Comparison of ENCODE assay signal across 8 cellular contexts in genomic region chr4:107736924-107737448, GRCh38.
DNase-seq lines count a peak whose midpoint lies in the region; ATAC-seq and TF ChIP-seq lines count a peak whose summit lies in the region.

No MANE protein-coding gene starts in this region.

- ATAC-seq in GM21390 (IDR thresholded peaks at IDR 0.05; ENCODE audit: unreplicated experiment) = peak; percentile 74
- ATAC-seq in HG03571 (IDR thresholded peaks at IDR 0.05; ENCODE audit: unreplicated experiment) = peak; percentile 69
- ATAC-seq in RWPE2 (ENCODE audit: low read depth) = 0 out of 3 replicates have a peak, but pooled peaks have one; percentile 50

- H3K4me3 ChIP-seq in RWPE2 (ENCODE audit: severe bottlenecking) = no peak overlapping the region

- no peaks in the 10 kb centered on the region for H3K27me3 ChIP-seq in RWPE2 (ENCODE audit: insufficient read depth, poor library complexity, severe bottlenecking)

- H3K9me3 ChIP-seq in RWPE2 (ENCODE audit: severe bottlenecking) = no peaks in the 10 kb centered on the region

- no peaks in the 10 kb centered on the region for H3K36me3 ChIP-seq in RWPE2 (ENCODE audit: low read depth)

- H3K27ac ChIP-seq in RWPE2 (ENCODE audit: poor library complexity, severe bottlenecking) = no peak overlapping the region

- TF ChIP-seq CTCF in RWPE2 (IDR thresholded peaks at IDR 0.05; ENCODE audit: poor library complexity, severe bottlenecking) = peak; percentile 84

- peak; percentile 73 for DNase-seq in GM03348 (ENCODE audit: low spot score)
- DNase-seq in RWPE2 (ENCODE audit: low spot score) = no peak
- peak; percentile 14 for DNase-seq in activated naive CD8-positive, alpha-beta T cell treated with anti-CD3 and anti-CD28 coated beads, Interleukin-2, amount 50 U/mL, for 16 hours (ENCODE audit: low read depth, low spot score)
- DNase-seq in hepatic stellate cell (ENCODE audit: low spot score) = peak; percentile 37
- DNase-seq in stimulated activated CD4-positive, alpha-beta T cell treated with anti-CD3 and anti-CD28 coated beads, Interleukin-2, amount 100 ng/mL, for 24 hours = peak; percentile 33 to 49
- no peak for DNase-seq in GF-D8 (lab: John Stamatoyannopoulos, UW)

- H3K4me1 ChIP-seq in RWPE2 (ENCODE audit: insufficient read depth, poor library complexity, severe bottlenecking) = no peaks in the 10 kb centered on the region

Comparison
In these comparisons a context has a peak if more than half of its experiments do, and no peak if none do; other contexts are left out.
1. DNase-seq: peak in GM03348 (single experiment), activated naive CD8-positive, alpha-beta T cell treated with anti-CD3 and anti-CD28 coated beads, Interleukin-2, amount 50 U/mL, for 16 hours (single experiment), hepatic stellate cell (single experiment) and stimulated activated CD4-positive, alpha-beta T cell treated with anti-CD3 and anti-CD28 coated beads, Interleukin-2, amount 100 ng/mL, for 24 hours (2 of 2); none in RWPE2 (single experiment) and GF-D8 (single experiment).
2. Peak in every context shown above with its lines, with median percentiles within 50 percentile points of each other: ATAC-seq.